In the genomic region with DNA sequence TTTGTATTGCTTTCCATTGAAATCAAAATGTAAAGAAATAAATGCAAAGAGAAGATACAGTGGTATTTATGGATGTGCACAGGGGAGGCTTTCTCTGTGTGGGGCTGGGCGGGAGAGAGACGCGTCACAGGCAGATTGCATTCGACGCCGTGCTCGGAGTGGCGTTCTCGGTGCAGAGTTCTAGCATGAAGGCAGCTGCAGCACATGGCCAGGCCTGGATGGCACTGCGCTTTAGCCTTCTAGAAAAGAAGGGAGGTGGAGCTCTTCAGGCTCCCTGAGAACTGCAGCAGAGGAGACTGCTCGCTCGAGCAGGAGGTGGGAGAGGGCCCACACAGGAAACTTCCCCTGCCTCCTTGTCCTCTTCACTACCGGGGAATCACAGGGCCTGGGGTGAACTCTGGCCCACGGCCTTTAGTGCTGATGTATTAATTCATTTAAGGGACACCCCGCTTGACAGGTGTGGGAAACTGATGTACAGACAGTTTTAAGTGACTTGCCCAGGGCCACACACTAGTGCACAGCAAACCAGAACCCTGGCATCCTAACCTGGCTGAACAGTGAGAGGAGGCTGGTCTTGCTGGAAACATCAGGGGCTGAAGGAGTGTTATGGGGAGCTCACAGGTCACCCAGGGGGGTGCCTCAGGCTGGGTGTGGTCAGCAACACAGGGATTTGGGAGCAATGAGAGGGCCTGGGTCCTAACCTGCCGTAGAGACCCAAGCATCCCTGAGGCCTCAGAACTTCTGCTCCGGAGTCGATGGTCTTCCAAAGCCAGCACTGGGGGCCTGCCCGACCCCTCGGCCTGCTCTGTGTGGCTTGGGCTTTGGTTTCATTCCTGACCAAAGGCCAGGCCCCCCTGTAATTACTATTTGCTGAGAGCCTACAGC, we compare ENCODE assay signal across 20 cellular contexts.
DNase-seq lines count a peak whose midpoint lies in the region; ATAC-seq and TF ChIP-seq lines count a peak whose summit lies in the region.
"Had no signal": no experiment of that assay in that cellular context is flagged by ENCODE, and none has a peak within 500 bp of the region (broad histone marks: within the 10 kb centered on the region; RNA-seq: fewer than 3 reads in every experiment).

No MANE protein-coding gene starts in this region.

- H3K9me3 Mint-ChIP-seq in activated T-cell treated with anti-CD3 and anti-CD28 coated beads, Interleukin-2, amount 50 U/mL, for 24 hours: no peaks in the 10 kb centered on the region
- H3K9me3 Mint-ChIP-seq: activated naive CD4-positive, alpha-beta T cell treated with anti-CD3 and anti-CD28 coated beads for 36 hours; neural progenitor cell; T-helper 1 cell treated with Interleukin-12 subunit alpha and Interleukin-12 subunit beta and Interleukin-4 antibody, amounts not matched to agents 30 μg/mL and 1 μg/mL, for 36 hours had no signal

- peaks cover 0 to 20% (median 5%) of the 10 kb centered on the region in 9 donors for H3K36me3 ChIP-seq in heart right ventricle
- H3K36me3 ChIP-seq in uterus: no peaks in the 10 kb centered on the region
- H3K36me3 ChIP-seq: neural progenitor cell had no signal

- intact Hi-C loops in heart right ventricle (cut with DNase I): no loop called here
- intact Hi-C loops in posterior vena cava (cut with DNase I): no loop called here
- intact Hi-C loops in uterus (cut with DNase I; ENCODE audit: low total_unique reads): no loop called here

- H3K27me3 Mint-ChIP-seq in activated T-cell treated with anti-CD3 and anti-CD28 coated beads, Interleukin-2, amount 50 U/mL, for 24 hours: no peaks in the 10 kb centered on the region

- 81 to 85% methylated on average over 20 of the region's 20 CpGs for WGBS in heart right ventricle, 2 donors

- peak in 4 of 8 donors; percentile 2 to 7 (median 6) for ATAC-seq in heart right ventricle
- ATAC-seq in HG03135 (IDR thresholded peaks at IDR 0.05; ENCODE audit: unreplicated experiment): no peak
- ATAC-seq: HCT116 had no signal

- peak overlapping the region in 5 of 10 donors; percentile 6 to 22 (median 14) for H3K4me3 ChIP-seq in heart right ventricle
- no peak overlapping the region for H3K4me3 ChIP-seq in uterus
- H3K4me3 ChIP-seq: lung, neural progenitor cell had no signal

- H3K27me3 ChIP-seq in heart right ventricle (no peaks in the 10 kb centered on the region), uterus (no peaks in the 10 kb centered on the region)
- H3K27me3 ChIP-seq: neural progenitor cell had no signal

- no peak overlapping the region for H3K4me3 Mint-ChIP-seq in activated T-cell treated with anti-CD3 and anti-CD28 coated beads, Interleukin-2, amount 50 U/mL, for 24 hours
- H3K4me3 Mint-ChIP-seq: activated naive CD4-positive, alpha-beta T cell treated with anti-CD3 and anti-CD28 coated beads for 36 hours; neural progenitor cell; T-helper 1 cell treated with Interleukin-12 subunit alpha and Interleukin-12 subunit beta and Interleukin-4 antibody, amounts not matched to agents 30 μg/mL and 1 μg/mL, for 36 hours had no signal

- H3K27ac Mint-ChIP-seq in activated T-cell treated with anti-CD3 and anti-CD28 coated beads, Interleukin-2, amount 50 U/mL, for 24 hours: peak overlapping the region; percentile 14
- H3K27ac Mint-ChIP-seq: activated naive CD4-positive, alpha-beta T cell treated with anti-CD3 and anti-CD28 coated beads for 36 hours; neural progenitor cell; T-helper 1 cell treated with Interleukin-12 subunit alpha and Interleukin-12 subunit beta and Interleukin-4 antibody, amounts not matched to agents 30 μg/mL and 1 μg/mL, for 36 hours had no signal

- peaks cover 40% of the 10 kb centered on the region for H3K36me3 Mint-ChIP-seq in activated T-cell treated with anti-CD3 and anti-CD28 coated beads, Interleukin-2, amount 50 U/mL, for 24 hours (ENCODE audit: low read depth)

- TF ChIP-seq POLR2A in uterus (IDR thresholded peaks at IDR 0.05): no peak

- peaks cover 36% of the 10 kb centered on the region for H3K4me1 Mint-ChIP-seq in activated T-cell treated with anti-CD3 and anti-CD28 coated beads, Interleukin-2, amount 50 U/mL, for 24 hours (ENCODE audit: low read depth)

- no peak for DNase-seq in activated T-cell treated with anti-CD3 and anti-CD28 coated beads, Interleukin-2, amount 50 U/mL, for 24 hours
- DNase-seq in activated T-cell treated with anti-CD3 and anti-CD28 coated beads for 4 hours: no peak
- no peak for DNase-seq in heart right ventricle
- DNase-seq in posterior vena cava (ENCODE audit: low spot score): peak; percentile 52
- no peak for DNase-seq in uterus
- no peak for DNase-seq in DMS53 treated with DMSO at 0.1 percent for 48 hours (lab: John Stamatoyannopoulos, UW; ENCODE audit: unreplicated experiment)
- no peak for DNase-seq in glomerular visceral epithelial cell (ENCODE audit: extremely low spot score)
- DNase-seq: activated CD4-positive, CD25-positive, alpha-beta regulatory T cell treated with anti-CD3 and anti-CD28 coated beads, Interleukin-2, amount 50 U/mL, for 72 hours; DMS53; effector CD8-positive, alpha-beta T cell; NCI-H1417; stimulated activated CD4-positive, alpha-beta T cell treated with anti-CD3 and anti-CD28 coated beads, Interleukin-2, amount 100 ng/mL, for 48 hours; trophoblast cell had no signal

- no peak for TF ChIP-seq CTCF in heart right ventricle (IDR thresholded peaks at IDR 0.05)
- TF ChIP-seq CTCF in uterus (IDR thresholded peaks at IDR 0.05): no peak

- H3K9me3 ChIP-seq in heart right ventricle (no peaks in the 10 kb centered on the region), uterus (no peaks in the 10 kb centered on the region)

- H3K27ac ChIP-seq in heart right ventricle (peak overlapping the region in 8 of 10 donors; percentile 49 to 87 (median 73)), uterus (peak overlapping the region; percentile 36 to 68)
- H3K27ac ChIP-seq: C4-2B, neural progenitor cell had no signal

- H3K4me1 ChIP-seq in heart right ventricle (peaks cover 9 to 35% (median 28%) of the 10 kb centered on the region in 9 donors), uterus (no peaks in the 10 kb centered on the region)
